Comparison of ENCODE assay signal across 9 cellular contexts in genomic region chr5:139105621-139106071, GRCh38.
DNase-seq lines count a peak whose midpoint lies in the region; ATAC-seq and TF ChIP-seq lines count a peak whose summit lies in the region.
"Had no signal": no experiment of that assay in that cellular context is flagged by ENCODE, and none has a peak within 500 bp of the region (broad histone marks: within the 10 kb centered on the region; RNA-seq: fewer than 3 reads in every experiment).

No MANE protein-coding gene starts in this region.

- no peaks in the 10 kb centered on the region for H3K27me3 Mint-ChIP-seq in progenitor cell of endocrine pancreas

- peak overlapping the region; percentile 63 for H3K27ac Mint-ChIP-seq in progenitor cell of endocrine pancreas
- H3K27ac Mint-ChIP-seq: CD8-positive, alpha-beta T cell had no signal

- H3K9me3 Mint-ChIP-seq in progenitor cell of endocrine pancreas (ENCODE audit: low read depth), result no peaks in the 10 kb centered on the region
- H3K9me3 Mint-ChIP-seq: CD8-positive, alpha-beta T cell had no signal

- H3K36me3 Mint-ChIP-seq in progenitor cell of endocrine pancreas (ENCODE audit: insufficient read depth), result no peaks in the 10 kb centered on the region

- TF ChIP-seq CTCF in progenitor cell of endocrine pancreas (IDR thresholded peaks at IDR 0.05; ENCODE audit: unreplicated experiment), result no peak

- no peak overlapping the region for H3K4me3 Mint-ChIP-seq in progenitor cell of endocrine pancreas (ENCODE audit: low read depth)
- H3K4me3 Mint-ChIP-seq: CD8-positive, alpha-beta T cell had no signal

- ATAC-seq in GM19035 (IDR thresholded peaks at IDR 0.05; ENCODE audit: unreplicated experiment) (no peak), GM21423 (IDR thresholded peaks at IDR 0.05; ENCODE audit: unreplicated experiment) (no peak), HG02642 (IDR thresholded peaks at IDR 0.05; ENCODE audit: poor library complexity, unreplicated experiment) (no peak)
- ATAC-seq: CD8-positive, alpha-beta T cell had no signal

- DNase-seq in DMS153 (lab: John Stamatoyannopoulos, UW) (peak; percentile 71), NCI-H2227 (lab: John Stamatoyannopoulos, UW; ENCODE audit: unreplicated experiment) (peak; percentile 54), ecto neural progenitor cell (ENCODE audit: low spot score) (peak; percentile 75), progenitor cell of endocrine pancreas (ENCODE audit: low spot score, unreplicated experiment) (no peak)
- no peak for DNase-seq in stimulated activated CD4-positive, alpha-beta T cell treated with anti-CD3 and anti-CD28 coated beads, Interleukin-12 subunit alpha, Interleukin-12 subunit beta, amount 100 ng/mL, for 4 hours
- DNase-seq: CD8-positive, alpha-beta T cell had no signal

- peaks cover 34% of the 10 kb centered on the region for H3K4me1 Mint-ChIP-seq in progenitor cell of endocrine pancreas (ENCODE audit: low read depth)

Comparison
In these comparisons a context has a peak if more than half of its experiments do, and no peak if none do; other contexts are left out.
1. DNase-seq: peak in DMS153 (single experiment), NCI-H2227 (single experiment) and ecto neural progenitor cell (single experiment); none in progenitor cell of endocrine pancreas (single experiment) and stimulated activated CD4-positive, alpha-beta T cell treated with anti-CD3 and anti-CD28 coated beads, Interleukin-12 subunit alpha, Interleukin-12 subunit beta, amount 100 ng/mL, for 4 hours (single experiment).